Comparison of ENCODE assay signal across 26 cellular contexts in the genomic region with DNA sequence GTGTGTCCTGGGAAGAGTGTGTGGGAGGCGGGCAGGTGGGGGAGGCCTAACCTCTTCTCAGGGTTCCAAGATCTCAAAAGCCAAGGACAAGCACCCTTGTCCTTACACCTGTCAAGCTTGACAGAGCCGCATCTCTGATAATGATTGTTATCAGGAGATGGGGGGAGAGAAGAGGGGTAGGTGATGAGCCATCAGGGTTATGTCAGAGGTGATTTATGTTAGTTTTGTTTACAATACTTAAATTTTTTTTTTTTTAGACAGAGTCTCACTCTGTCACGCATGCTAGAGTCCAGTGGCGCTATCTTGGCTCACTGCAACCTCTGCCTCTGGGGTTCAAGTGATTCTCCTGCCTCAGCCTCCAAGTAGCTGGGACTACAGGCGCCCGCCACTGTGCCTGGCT.
"Had no signal": no experiment of that assay in that cellular context is flagged by ENCODE, and none has a peak within 500 bp of the region (broad histone marks: within the 10 kb centered on the region; RNA-seq: fewer than 3 reads in every experiment).

No MANE protein-coding gene starts in this region.

- H3K4me3 ChIP-seq: left ventricle myocardium inferior, mucosa of descending colon, pancreas, right atrium auricular region, skin epidermis, stomach, testis, thyroid gland, transverse colon, upper lobe of left lung had no signal

- H3K27me3 Mint-ChIP-seq: memory B cell; natural killer cell treated with Interleukin-12 subunit alpha and Interleukin-12 subunit beta and Interleukin-15 and Interleukin-18, amount 100 ng/mL, for 72 hours; stimulated activated naive B cell treated with anti-CD40 and anti-IgM and Interleukin-4, amounts not matched to agents 10 μg/mL and 1 μg/mL and 100 μg/mL, for 72 hours had no signal

- H3K36me3 Mint-ChIP-seq: immature natural killer cell; memory B cell; natural killer cell treated with Interleukin-12 subunit alpha and Interleukin-12 subunit beta and Interleukin-15 and Interleukin-18, amount 100 ng/mL, for 72 hours had no signal

- H3K9me3 Mint-ChIP-seq: immature natural killer cell; memory B cell; naive thymus-derived CD4-positive, alpha-beta T cell; natural killer cell treated with Interleukin-12 subunit alpha and Interleukin-12 subunit beta and Interleukin-15 and Interleukin-18, amount 100 ng/mL, for 72 hours; stimulated activated naive B cell treated with anti-CD40 and anti-IgM and Interleukin-4, amounts not matched to agents 10 μg/mL and 1 μg/mL and 100 μg/mL, for 72 hours had no signal

- H3K4me1 ChIP-seq: pancreas, right atrium auricular region, testis, thyroid gland, upper lobe of left lung had no signal

- DNase-seq: hypothalamus; immature natural killer cell; kidney; left colon; left ventricle myocardium inferior; midbrain; mucosa of descending colon; naive thymus-derived CD4-positive, alpha-beta T cell; nucleus accumbens; pancreas; stimulated activated CD4-positive, alpha-beta T cell treated with anti-CD3 and anti-CD28 coated beads, Interleukin-12 subunit alpha, Interleukin-12 subunit beta, amount 100 ng/mL, for 4 hours; stimulated activated CD4-positive, alpha-beta T cell treated with anti-CD3 and anti-CD28 coated beads, Interleukin-15, amount 100 ng/mL, for 24 hours; stimulated activated CD4-positive, alpha-beta T cell treated with anti-CD3 and anti-CD28 coated beads, Interleukin-2, amount 100 ng/mL, for 24 hours; stimulated activated CD4-positive, alpha-beta T cell treated with anti-CD3 and anti-CD28 coated beads, Interleukin-4, amount 100 ng/mL, for 1 hour; stimulated activated naive B cell treated with anti-CD40 and anti-IgM and Interleukin-4, amounts not matched to agents 10 μg/mL and 1 μg/mL and 100 μg/mL, for 72 hours; stimulated activated naive CD8-positive, alpha-beta T cell treated with anti-CD3 and anti-CD28 coated beads, Interleukin-15, Interleukin-2, amounts not matched to agents 100 U/mL and 50 U/mL, for 24 hours; stomach; testis; thyroid gland; transverse colon had no signal

- H3K27ac Mint-ChIP-seq: memory B cell; naive thymus-derived CD4-positive, alpha-beta T cell; natural killer cell treated with Interleukin-12 subunit alpha and Interleukin-12 subunit beta and Interleukin-15 and Interleukin-18, amount 100 ng/mL, for 72 hours; stimulated activated naive B cell treated with anti-CD40 and anti-IgM and Interleukin-4, amounts not matched to agents 10 μg/mL and 1 μg/mL and 100 μg/mL, for 72 hours had no signal

- H3K9me3 ChIP-seq: left ventricle myocardium inferior, mucosa of descending colon, pancreas, right atrium auricular region, stomach, testis, thyroid gland, transverse colon, upper lobe of left lung had no signal

- H3K27ac ChIP-seq: left ventricle myocardium inferior, pancreas, right atrium auricular region, skin epidermis, stomach, testis, thyroid gland, transverse colon had no signal

- H3K4me3 Mint-ChIP-seq: immature natural killer cell; memory B cell; naive thymus-derived CD4-positive, alpha-beta T cell; natural killer cell treated with Interleukin-12 subunit alpha and Interleukin-12 subunit beta and Interleukin-15 and Interleukin-18, amount 100 ng/mL, for 72 hours; stimulated activated naive B cell treated with anti-CD40 and anti-IgM and Interleukin-4, amounts not matched to agents 10 μg/mL and 1 μg/mL and 100 μg/mL, for 72 hours had no signal

- ATAC-seq: left colon; mucosa of descending colon; naive thymus-derived CD4-positive, alpha-beta T cell; pancreas; sciatic nerve; stimulated activated naive B cell treated with anti-CD40 and anti-IgM and Interleukin-4, amounts not matched to agents 10 μg/mL and 1 μg/mL and 100 μg/mL, for 72 hours; stimulated activated naive CD8-positive, alpha-beta T cell treated with anti-CD3 and anti-CD28 coated beads, Interleukin-15, Interleukin-2, amounts not matched to agents 100 U/mL and 50 U/mL, for 24 hours had no signal

- H3K36me3 ChIP-seq: pancreas, right atrium auricular region, thyroid gland had no signal

- H3K27me3 ChIP-seq: pancreas, right atrium auricular region, stomach, testis, thyroid gland, transverse colon, upper lobe of left lung had no signal
